In genomic region chr1:154973344-154974085, GRCh38 we compare ENCODE assay signal across 1 cellular context.
TF ChIP-seq lines count a peak whose summit lies in the region.

No MANE protein-coding gene starts in this region.

TF ChIP-seq in HepG2, 621 proteins besides CTCF, POLR2A, EP300 and RAD21 (continued from another document and continues in another):
- TF ChIP-seq, protein P1, sequence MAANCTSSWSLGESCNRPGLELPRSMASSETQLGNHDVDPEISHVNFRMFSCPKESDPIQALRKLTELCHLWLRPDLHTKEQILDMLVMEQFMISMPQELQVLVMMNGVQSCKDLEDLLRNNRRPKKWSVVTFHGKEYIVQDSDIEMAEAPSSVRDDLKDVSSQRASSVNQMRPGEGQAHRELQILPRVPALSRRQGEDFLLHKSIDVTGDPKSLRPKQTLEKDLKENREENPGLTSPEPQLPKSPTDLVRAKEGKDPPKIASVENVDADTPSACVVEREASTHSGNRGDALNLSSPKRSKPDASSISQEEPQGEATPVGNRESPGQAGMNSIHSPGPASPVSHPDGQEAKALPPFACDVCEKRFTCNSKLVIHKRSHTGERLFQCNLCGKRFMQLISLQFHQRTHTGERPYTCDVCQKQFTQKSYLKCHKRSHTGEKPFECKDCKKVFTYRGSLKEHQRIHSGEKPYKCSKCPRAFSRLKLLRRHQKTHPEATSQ (CRISPR knock-in tag; IDR thresholded peaks at IDR 0.05; ENCODE audit: borderline replicate concordance) = no peak
- no peak for TF ChIP-seq HMG20B (CRISPR knock-in tag; conservative IDR thresholded peaks at IDR 0.05)
- no peak for TF ChIP-seq HOXA9 (CRISPR knock-in tag; IDR thresholded peaks at IDR 0.05; ENCODE audit: borderline replicate concordance)
- no peak for TF ChIP-seq ZNF761 (CRISPR knock-in tag; conservative IDR thresholded peaks at IDR 0.05)
- TF ChIP-seq TCF7L2 (IDR thresholded peaks at IDR 0.05; ENCODE audit: low read depth, low read length) = no peak
- TF ChIP-seq ARHGAP35 (CRISPR knock-in tag; IDR thresholded peaks at IDR 0.05; ENCODE audit: borderline replicate concordance) = no peak
- no peak for TF ChIP-seq ZNF839 (CRISPR knock-in tag; IDR thresholded peaks at IDR 0.05; ENCODE audit: borderline replicate concordance)
- TF ChIP-seq PLRG1 (conservative IDR thresholded peaks at IDR 0.05) = no peak
- TF ChIP-seq CSRNP2 (CRISPR knock-in tag; conservative IDR thresholded peaks at IDR 0.05; ENCODE audit: low read depth) = no peak
- TF ChIP-seq SETDB1 (CRISPR knock-in tag; IDR thresholded peaks at IDR 0.05; ENCODE audit: borderline replicate concordance) = no peak
- TF ChIP-seq ZNF230 (CRISPR knock-in tag; IDR thresholded peaks at IDR 0.05) = no peak
- no peak for TF ChIP-seq EHMT2 (IDR thresholded peaks at IDR 0.05; ENCODE audit: borderline replicate concordance, low read depth, low read length)
- TF ChIP-seq ZNF264 (CRISPR knock-in tag; IDR thresholded peaks at IDR 0.05) = peak; percentile 59; the same call in 1 of the 2 replicates
- no peak for TF ChIP-seq SOX6 (IDR thresholded peaks at IDR 0.05)
- TF ChIP-seq SOX6 (CRISPR knock-in tag; IDR thresholded peaks at IDR 0.05) = no peak; the same call in 1 of the 2 replicates
- no peak for TF ChIP-seq DNMT3B (CRISPR knock-in tag; conservative IDR thresholded peaks at IDR 0.05)
- TF ChIP-seq PHF20 (CRISPR knock-in tag; IDR thresholded peaks at IDR 0.05) = no peak; the same call in 1 of the 2 replicates
- no peak for TF ChIP-seq ERF (CRISPR knock-in tag; IDR thresholded peaks at IDR 0.05)
- no peak for TF ChIP-seq ZBTB40 (IDR thresholded peaks at IDR 0.05)
- TF ChIP-seq ZBTB40 (CRISPR knock-in tag; IDR thresholded peaks at IDR 0.05) = no peak
- TF ChIP-seq HDAC1 (CRISPR knock-in tag; IDR thresholded peaks at IDR 0.05) = peak; percentile 39
- peak; percentile 98 for TF ChIP-seq KLF9 (CRISPR knock-in tag; IDR thresholded peaks at IDR 0.05; ENCODE audit: low read depth)
- TF ChIP-seq WIZ (CRISPR knock-in tag; IDR thresholded peaks at IDR 0.05) = no peak
- TF ChIP-seq EED (CRISPR knock-in tag; IDR thresholded peaks at IDR 0.05) = no peak
- TF ChIP-seq, protein P2, sequence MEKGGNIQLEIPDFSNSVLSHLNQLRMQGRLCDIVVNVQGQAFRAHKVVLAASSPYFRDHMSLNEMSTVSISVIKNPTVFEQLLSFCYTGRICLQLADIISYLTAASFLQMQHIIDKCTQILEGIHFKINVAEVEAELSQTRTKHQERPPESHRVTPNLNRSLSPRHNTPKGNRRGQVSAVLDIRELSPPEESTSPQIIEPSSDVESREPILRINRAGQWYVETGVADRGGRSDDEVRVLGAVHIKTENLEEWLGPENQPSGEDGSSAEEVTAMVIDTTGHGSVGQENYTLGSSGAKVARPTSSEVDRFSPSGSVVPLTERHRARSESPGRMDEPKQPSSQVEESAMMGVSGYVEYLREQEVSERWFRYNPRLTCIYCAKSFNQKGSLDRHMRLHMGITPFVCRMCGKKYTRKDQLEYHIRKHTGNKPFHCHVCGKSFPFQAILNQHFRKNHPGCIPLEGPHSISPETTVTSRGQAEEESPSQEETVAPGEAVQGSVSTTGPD (CRISPR knock-in tag; IDR thresholded peaks at IDR 0.05) = no peak
- no peak for TF ChIP-seq ZNF773 (CRISPR knock-in tag; IDR thresholded peaks at IDR 0.05; ENCODE audit: borderline replicate concordance)
- TF ChIP-seq ZNF326 (CRISPR knock-in tag; IDR thresholded peaks at IDR 0.05; ENCODE audit: borderline replicate concordance) = no peak
- no peak for TF ChIP-seq RNF2 (conservative IDR thresholded peaks at IDR 0.05; ENCODE audit: low read depth)
- 0 out of 2 replicates have a peak, but pooled peaks have one; percentile 15 for TF ChIP-seq PRDM15 (CRISPR knock-in tag; IDR thresholded peaks at IDR 0.05)
- TF ChIP-seq ZNF747 (CRISPR knock-in tag; IDR thresholded peaks at IDR 0.05; ENCODE audit: borderline replicate concordance) = no peak
- TF ChIP-seq, protein P3, sequence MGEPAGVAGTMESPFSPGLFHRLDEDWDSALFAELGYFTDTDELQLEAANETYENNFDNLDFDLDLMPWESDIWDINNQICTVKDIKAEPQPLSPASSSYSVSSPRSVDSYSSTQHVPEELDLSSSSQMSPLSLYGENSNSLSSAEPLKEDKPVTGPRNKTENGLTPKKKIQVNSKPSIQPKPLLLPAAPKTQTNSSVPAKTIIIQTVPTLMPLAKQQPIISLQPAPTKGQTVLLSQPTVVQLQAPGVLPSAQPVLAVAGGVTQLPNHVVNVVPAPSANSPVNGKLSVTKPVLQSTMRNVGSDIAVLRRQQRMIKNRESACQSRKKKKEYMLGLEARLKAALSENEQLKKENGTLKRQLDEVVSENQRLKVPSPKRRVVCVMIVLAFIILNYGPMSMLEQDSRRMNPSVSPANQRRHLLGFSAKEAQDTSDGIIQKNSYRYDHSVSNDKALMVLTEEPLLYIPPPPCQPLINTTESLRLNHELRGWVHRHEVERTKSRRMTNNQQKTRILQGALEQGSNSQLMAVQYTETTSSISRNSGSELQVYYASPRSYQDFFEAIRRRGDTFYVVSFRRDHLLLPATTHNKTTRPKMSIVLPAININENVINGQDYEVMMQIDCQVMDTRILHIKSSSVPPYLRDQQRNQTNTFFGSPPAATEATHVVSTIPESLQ (CRISPR knock-in tag; conservative IDR thresholded peaks at IDR 0.05) = no peak
- TF ChIP-seq ZNF484 (CRISPR knock-in tag; IDR thresholded peaks at IDR 0.05; ENCODE audit: borderline replicate concordance, low read depth) = no peak
- TF ChIP-seq ZNF354B (CRISPR knock-in tag; IDR thresholded peaks at IDR 0.05) = no peak
- TF ChIP-seq, protein P4, sequence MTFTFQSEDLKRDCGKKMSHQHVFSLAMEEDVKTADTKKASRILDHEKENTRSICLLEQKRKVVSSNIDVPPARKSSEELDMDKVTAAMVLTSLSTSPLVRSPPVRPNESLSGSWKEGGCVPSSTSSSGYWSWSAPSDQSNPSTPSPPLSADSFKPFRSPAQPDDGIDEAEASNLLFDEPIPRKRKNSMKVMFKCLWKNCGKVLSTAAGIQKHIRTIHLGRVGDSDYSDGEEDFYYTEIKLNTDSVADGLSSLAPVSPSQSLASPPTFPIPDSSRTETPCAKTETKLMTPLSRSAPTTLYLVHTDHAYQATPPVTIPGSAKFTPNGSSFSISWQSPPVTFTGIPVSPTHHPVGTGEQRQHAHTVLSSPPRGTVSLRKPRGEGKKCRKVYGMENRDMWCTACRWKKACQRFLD (CRISPR knock-in tag; IDR thresholded peaks at IDR 0.05; ENCODE audit: borderline replicate concordance) = no peak
- TF ChIP-seq ZBTB39 (CRISPR knock-in tag; IDR thresholded peaks at IDR 0.05) = no peak
- TF ChIP-seq EEA1 (CRISPR knock-in tag; IDR thresholded peaks at IDR 0.05; ENCODE audit: borderline replicate concordance) = no peak
- TF ChIP-seq GATA4 (IDR thresholded peaks at IDR 0.05; ENCODE audit: borderline replicate concordance, low read depth) = no peak; the same call in 1 of the 2 replicates
